ENCODE assay signal across 23 cellular contexts in genomic region chr5:29853711-29854110, GRCh38.
DNase-seq lines count a peak whose midpoint lies in the region; ATAC-seq, FAIRE-seq and TF ChIP-seq lines count a peak whose summit lies in the region.
"Had no signal": no experiment of that assay in that cellular context is flagged by ENCODE, and none has a peak within 500 bp of the region (broad histone marks: within the 10 kb centered on the region; RNA-seq: fewer than 3 reads in every experiment).

No MANE protein-coding gene starts in this region.

- TF ChIP-seq CTCF in astrocyte (IDR thresholded peaks at IDR 0.05; ENCODE audit: insufficient read depth, low read depth, low read length) (no peak), testis (IDR thresholded peaks at IDR 0.05) (no peak)

- no peak for TF ChIP-seq POLR2A in testis (IDR thresholded peaks at IDR 0.05)

- H3K4me3 ChIP-seq in astrocyte (ENCODE audit: insufficient read depth, low read depth, low read length) (no peak overlapping the region), testis (no peak overlapping the region)
- H3K4me3 ChIP-seq: SK-N-MC had no signal

- H3K27ac Mint-ChIP-seq in astrocyte (ENCODE audit: unreplicated experiment) = no peak overlapping the region
- H3K27ac Mint-ChIP-seq: CD8-positive, alpha-beta memory T cell had no signal

- H3K9me3 Mint-ChIP-seq in astrocyte (ENCODE audit: unreplicated experiment) = no peaks in the 10 kb centered on the region

- H4K20me1 ChIP-seq in astrocyte (ENCODE audit: insufficient read depth, low read length) = no peaks in the 10 kb centered on the region

- no peaks in the 10 kb centered on the region for H3K79me2 ChIP-seq in astrocyte (ENCODE audit: insufficient read depth, low read length)

- H3K4me3 Mint-ChIP-seq in astrocyte (ENCODE audit: unreplicated experiment) = no peak overlapping the region
- H3K4me3 Mint-ChIP-seq: CD8-positive, alpha-beta memory T cell had no signal

- no peak for TF ChIP-seq RAD21 in Ishikawa (IDR thresholded peaks at IDR 0.05; ENCODE audit: low read depth)

- H3K27ac ChIP-seq in astrocyte (ENCODE audit: low read depth, low read length) (no peak overlapping the region), testis (no peak overlapping the region)
- H3K27ac ChIP-seq: SK-N-MC had no signal

- WGBS in testis, 2 donors = 0% methylated on average over 1 of the region's 1 CpG

- no peaks in the 10 kb centered on the region for H3K27me3 Mint-ChIP-seq in astrocyte (ENCODE audit: low read depth, unreplicated experiment)
- H3K27me3 Mint-ChIP-seq: CD8-positive, alpha-beta memory T cell had no signal

- H3K9me3 ChIP-seq in astrocyte (ENCODE audit: insufficient read depth, low read depth, low read length) (no peaks in the 10 kb centered on the region), testis (no peaks in the 10 kb centered on the region)

- no peaks in the 10 kb centered on the region for H3K4me1 Mint-ChIP-seq in astrocyte (ENCODE audit: low read depth, unreplicated experiment)
- H3K4me1 Mint-ChIP-seq: CD8-positive, alpha-beta memory T cell had no signal

- H2AFZ ChIP-seq in astrocyte (ENCODE audit: low read depth, low read length) = no peak overlapping the region

- intact Hi-C loops in testis (cut with DNase I; ENCODE audit: low total_unique reads) = no loop called here

- H3K36me3 Mint-ChIP-seq in astrocyte (ENCODE audit: low read depth, unreplicated experiment) = no peaks in the 10 kb centered on the region
- H3K36me3 Mint-ChIP-seq: CD8-positive, alpha-beta memory T cell had no signal

- FAIRE-seq in astrocyte (lab: Jason Lieb, UNC) = peak; percentile 26

- H3K27me3 ChIP-seq in astrocyte (ENCODE audit: insufficient read depth, low read length) = no peaks in the 10 kb centered on the region
- H3K27me3 ChIP-seq in testis = no peaks in the 10 kb centered on the region

- no peaks in the 10 kb centered on the region for H3K36me3 ChIP-seq in astrocyte (ENCODE audit: insufficient read depth, low read length)
- no peaks in the 10 kb centered on the region for H3K36me3 ChIP-seq in testis (ENCODE audit: low read depth, missing control alignments)

- DNase-seq in NCI-H1417 (lab: John Stamatoyannopoulos, UW) (peak in 2 of 3 experiments; percentile 5 to 59), NCI-H1417 treated with DMSO at 0.1 percent for 48 hours (lab: John Stamatoyannopoulos, UW) (no peak), NCI-H69 (lab: John Stamatoyannopoulos, UW) (peak; percentile 55), astrocyte (ENCODE audit: low read depth) (no peak), testis (no peak), superior temporal gyrus (ENCODE audit: extremely low spot score) (no peak)
- DNase-seq: AML-193; C1 segment of cervical spinal cord; CD8-positive, alpha-beta memory T cell; DMS79 treated with DMSO at 0.1 percent for 48 hours; H7; Kasumi-1; MM.1S; NCI-H1048; NCI-H1436 treated with DMSO at 0.1 percent for 48 hours; NCI-H1930; NCI-H2171; NCI-H345; NCI-H526; T-helper 2 cell had no signal

- no peak overlapping the region for H3K9ac ChIP-seq in astrocyte (ENCODE audit: low read length)

- TF ChIP-seq EP300 in Ishikawa (IDR thresholded peaks at IDR 0.05; ENCODE audit: borderline replicate concordance) = no peak

- H3K4me1 ChIP-seq in astrocyte (ENCODE audit: insufficient read depth, low read length) = no peaks in the 10 kb centered on the region
- no peaks in the 10 kb centered on the region for H3K4me1 ChIP-seq in testis

- no peak overlapping the region for H3K4me2 ChIP-seq in astrocyte (ENCODE audit: low read length)

- ATAC-seq in GM21723 (IDR thresholded peaks at IDR 0.05; ENCODE audit: unreplicated experiment) = no peak

TF ChIP-seq in Ishikawa, 13 proteins besides CTCF, POLR2A, EP300 and RAD21:
- TF ChIP-seq CEBPB (IDR thresholded peaks at IDR 0.05) = peak; percentile 41; the same call in 1 of the 2 replicates
- TF ChIP-seq USF1 (IDR thresholded peaks at IDR 0.05) = no peak

Comparison
In these comparisons a context has a peak if more than half of its experiments do, and no peak if none do; other contexts are left out.
1. DNase-seq: peak in NCI-H1417 (2 of 3) and NCI-H69 (single experiment); none in NCI-H1417 treated with DMSO at 0.1 percent for 48 hours (single experiment), astrocyte (single experiment), testis (single experiment) and superior temporal gyrus (single experiment).